15 cellular contexts compared by ENCODE assay signal in the genomic region with DNA sequence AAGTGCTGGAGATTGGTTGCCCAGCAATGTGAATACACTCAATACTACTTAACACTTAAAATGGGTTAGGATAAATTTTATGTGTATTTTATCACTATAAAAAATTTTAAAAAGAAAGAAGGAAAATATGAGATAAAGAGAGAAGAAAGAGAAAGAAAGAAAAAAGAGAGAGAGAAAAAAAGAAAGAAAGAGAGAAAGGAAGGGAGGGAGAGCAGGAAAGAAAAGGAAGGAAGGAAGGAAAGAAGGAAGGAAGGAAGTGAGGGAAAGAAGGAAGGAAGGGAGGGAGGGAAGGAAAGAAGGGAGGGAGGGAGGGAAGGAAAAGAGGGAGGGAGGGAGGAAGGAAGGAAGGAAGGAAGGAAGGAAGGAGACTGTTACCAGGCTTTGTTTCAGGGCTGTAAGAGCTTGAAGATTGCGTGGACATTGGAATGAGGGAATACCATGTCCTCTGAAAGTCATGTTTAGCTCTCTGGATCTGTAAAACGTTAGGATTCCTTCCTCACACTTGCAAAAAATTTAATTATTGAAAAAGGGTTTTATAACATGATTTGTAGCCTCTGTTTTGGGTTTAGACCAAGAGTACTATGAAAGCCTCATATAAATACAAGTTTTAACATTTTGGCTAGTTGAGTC.
DNase-seq lines count a peak whose midpoint lies in the region; ATAC-seq, FAIRE-seq and TF ChIP-seq lines count a peak whose summit lies in the region.
"Had no signal": no experiment of that assay in that cellular context is flagged by ENCODE, and none has a peak within 500 bp of the region (broad histone marks: within the 10 kb centered on the region; RNA-seq: fewer than 3 reads in every experiment).

No MANE protein-coding gene starts in this region.

- H2BK120ac ChIP-seq in H9 (ENCODE audit: low read depth, low read length, poor library complexity, severe bottlenecking), result no peak overlapping the region

- H4K91ac ChIP-seq in H9 (ENCODE audit: insufficient read length, low read depth, low read length), result no peak overlapping the region

- intact Hi-C loops in esophagus muscularis mucosa (cut with DNase I), result no loop called here

- H2BK20ac ChIP-seq in H9 (ENCODE audit: low read depth, low read length, poor library complexity, severe bottlenecking), result peak overlapping the region; percentile 15

- H3K36me3 ChIP-seq in RWPE2 (ENCODE audit: low read depth) (no peaks in the 10 kb centered on the region), esophagus muscularis mucosa (no peaks in the 10 kb centered on the region)

- no peak overlapping the region for H2AK5ac ChIP-seq in H9 (ENCODE audit: insufficient read length, low read length)

- H3K27me3 Mint-ChIP-seq in H9 (ENCODE audit: low read depth), result peaks cover 3% of the 10 kb centered on the region; the same call in 1 of the 2 replicates

- TF ChIP-seq EP300 in A549 (IDR thresholded peaks at IDR 0.05) (no peak), esophagus muscularis mucosa (IDR thresholded peaks at IDR 0.05) (no peak)

- H2BK12ac ChIP-seq in H9 (ENCODE audit: insufficient read length, low read depth, low read length), result no peak overlapping the region

- no peaks in the 10 kb centered on the region for H3K9me3 ChIP-seq in A549
- no peaks in the 10 kb centered on the region for H3K9me3 ChIP-seq in H9 (ENCODE audit: control insufficient read depth, low read depth, low read length)
- H3K9me3 ChIP-seq in RWPE2 (ENCODE audit: severe bottlenecking), result no peaks in the 10 kb centered on the region
- H3K9me3 ChIP-seq in esophagus muscularis mucosa, result no peaks in the 10 kb centered on the region

- no peaks in the 10 kb centered on the region for H3K79me1 ChIP-seq in H9 (ENCODE audit: insufficient read depth, low read depth, low read length, poor library complexity, severe bottlenecking)

- TF ChIP-seq POLR2A in A549 (IDR thresholded peaks at IDR 0.05; ENCODE audit: low read length), result no peak
- TF ChIP-seq POLR2A in esophagus muscularis mucosa (IDR thresholded peaks at IDR 0.05; ENCODE audit: low read depth), result no peak

- H2BK5ac ChIP-seq in H9 (ENCODE audit: insufficient read length, low read length), result no peak overlapping the region

- POLR2A ChIA-PET in A549 (lab: Yijun Ruan, JAX), result no interaction called here

- H3K4me1 ChIP-seq in A549 (peaks cover 10% of the 10 kb centered on the region), H9 (ENCODE audit: insufficient read depth, low read length) (no peaks in the 10 kb centered on the region), RWPE2 (ENCODE audit: insufficient read depth, poor library complexity, severe bottlenecking) (peaks cover 16% of the 10 kb centered on the region), esophagus muscularis mucosa (no peaks in the 10 kb centered on the region)

- H3K9me3 Mint-ChIP-seq in H9, result no peaks in the 10 kb centered on the region; a peak in 1 of 5 replicates

- FAIRE-seq in A549 (lab: Jason Lieb, UNC), result no peak
- FAIRE-seq: A204.1 had no signal

- H3K4me3 ChIP-seq in A549, result no peak overlapping the region
- no peak overlapping the region for H3K4me3 ChIP-seq in RWPE2 (ENCODE audit: severe bottlenecking)
- H3K4me3 ChIP-seq in esophagus muscularis mucosa, result no peak overlapping the region

- H2BK15ac ChIP-seq in H9 (ENCODE audit: low read depth, low read length), result no peak overlapping the region

- no peak overlapping the region for H3K14ac ChIP-seq in H9 (ENCODE audit: insufficient read depth, low read length)

- H4K20me1 ChIP-seq in H9 (ENCODE audit: control insufficient read depth, insufficient read depth, insufficient read length), result no peaks in the 10 kb centered on the region

- H2AFZ ChIP-seq in H9 (ENCODE audit: low read length), result no peak overlapping the region

- no peak overlapping the region for H3K18ac ChIP-seq in H9 (ENCODE audit: insufficient read length, low read depth, low read length)

- H3K4me3 Mint-ChIP-seq in H9, result no peak overlapping the region
- H3K4me3 Mint-ChIP-seq: CD8-positive, alpha-beta memory T cell had no signal

- H3K23me2 ChIP-seq in H9 (ENCODE audit: insufficient read length, low read depth, low read length, poor library complexity, severe bottlenecking), result no peaks in the 10 kb centered on the region

- peak overlapping the region; percentile 57 for H3K4me2 ChIP-seq in A549
- no peak overlapping the region for H3K4me2 ChIP-seq in H9 (ENCODE audit: insufficient read depth, insufficient read length, low read length)

- H4K5ac ChIP-seq in H9 (ENCODE audit: insufficient read length, low read depth, low read length), result no peak overlapping the region

- no peak overlapping the region for H3K4ac ChIP-seq in H9 (ENCODE audit: low read depth, low read length)

- no peak for ATAC-seq in A549
- no peak for ATAC-seq in RWPE2 (ENCODE audit: low read depth)
- ATAC-seq in GM21576 (IDR thresholded peaks at IDR 0.05; ENCODE audit: unreplicated experiment), result no peak

- no peak overlapping the region for H4K8ac ChIP-seq in H9 (replicated peaks; ENCODE audit: insufficient read length, low read depth, low read length)

- TF ChIP-seq CTCF in A549 (IDR thresholded peaks at IDR 0.05) (no peak), H9 (conservative IDR thresholded peaks at IDR 0.05) (no peak), RWPE2 (IDR thresholded peaks at IDR 0.05; ENCODE audit: poor library complexity, severe bottlenecking) (no peak), esophagus muscularis mucosa (IDR thresholded peaks at IDR 0.05) (no peak)

- 14% methylated on average over 2 of the region's 2 CpGs for WGBS in A549 (ENCODE audit: missing lambda C conversion rate)
- WGBS in H9 (ENCODE audit: extremely low coverage, insufficient read length, low lambda C conversion rate), result no CpG with 5 or more reads among the region's 2 CpGs
- WGBS in esophagus muscularis mucosa, result 34% methylated on average over 2 of the region's 2 CpGs

- no peak for TF ChIP-seq RAD21 in A549 (conservative IDR thresholded peaks at IDR 0.05 in 1 of 2, IDR thresholded peaks at IDR 0.05 in 1 of 2)

- CTCF ChIA-PET in A549 (lab: Yijun Ruan, JAX), result interaction anchor here (0.6 kb wide), 1 partner anchor 33 kb away, joined by 3 read pairs; no protein-coding TSS in a partner anchor

- DNase-seq in A549 (ENCODE audit: low read depth in 1 of 2, low spot score in 1 of 2) (no peak), H9 (no peak), RWPE2 (ENCODE audit: low spot score) (no peak), esophagus muscularis mucosa (ENCODE audit: extremely low spot score) (peak; percentile 10), UCSD-AML1 (lab: John Stamatoyannopoulos, UW; ENCODE audit: unreplicated experiment) (no peak), HCEC 1CT (no peak)
- DNase-seq in activated CD4-positive, alpha-beta T cell treated with anti-CD3 and anti-CD28 coated beads, Interleukin-2, amount 50 U/mL, for 48 hours, result no peak
- DNase-seq: C1 segment of cervical spinal cord; CD8-positive, alpha-beta memory T cell; DMS79; NCI-H1105; NCI-H2171 treated with DMSO at 0.1 percent for 48 hours; NCI-H446 had no signal

- no peak overlapping the region for H3K23ac ChIP-seq in H9 (ENCODE audit: insufficient read length, low read depth, low read length)

- H3T11ph ChIP-seq in H9 (ENCODE audit: low read length), result no peak overlapping the region

- H3K36me3 Mint-ChIP-seq in H9 (ENCODE audit: insufficient read depth in 1 of 3, low read depth in 3 of 3), result peaks cover 0 to 2% (median 0%) of the 10 kb centered on the region in 3 experiments; a peak in 1 of 7 replicates

- H3K27ac ChIP-seq in A549 (no peak overlapping the region), H9 (ENCODE audit: insufficient read length, low read depth, low read length) (no peak overlapping the region), RWPE2 (ENCODE audit: poor library complexity, severe bottlenecking) (peak overlapping the region; percentile 16), esophagus muscularis mucosa (replicated peaks in 1 of 4) (no peak overlapping the region)

- H3K79me2 ChIP-seq in H9 (ENCODE audit: insufficient read depth, low read length), result no peaks in the 10 kb centered on the region

- no peak overlapping the region for H3K27ac Mint-ChIP-seq in H9
- H3K27ac Mint-ChIP-seq: CD8-positive, alpha-beta memory T cell had no signal

- H3K56ac ChIP-seq in H9 (ENCODE audit: insufficient read length, low read depth, low read length), result no peak overlapping the region

- H3K9ac ChIP-seq in H9 (ENCODE audit: extremely low read depth, insufficient read length, low read length), result no peak overlapping the region

- H3K27me3 ChIP-seq in H9 (ENCODE audit: insufficient read depth, low read length) (no peaks in the 10 kb centered on the region), RWPE2 (ENCODE audit: insufficient read depth, poor library complexity, severe bottlenecking) (no peaks in the 10 kb centered on the region), esophagus muscularis mucosa (no peaks in the 10 kb centered on the region)

- no peaks in the 10 kb centered on the region for H3K4me1 Mint-ChIP-seq in H9

TF ChIP-seq in A549, 52 proteins besides CTCF, POLR2A, EP300 and RAD21 (continues in another document):
- no peak for TF ChIP-seq NR3C1 (IDR thresholded peaks at IDR 0.05)
- TF ChIP-seq HEYL (CRISPR knock-in tag; IDR thresholded peaks at IDR 0.05), result no peak
- no peak for TF ChIP-seq CHD2 (IDR thresholded peaks at IDR 0.05; ENCODE audit: low read length, partially characterized antibody)
- TF ChIP-seq BHLHE40 (IDR thresholded peaks at IDR 0.05; ENCODE audit: low read depth, low read length), result no peak
- TF ChIP-seq RFX5 (IDR thresholded peaks at IDR 0.05), result no peak
- TF ChIP-seq NFE2L2 (conservative IDR thresholded peaks at IDR 0.05; ENCODE audit: low read length), result no peak
- TF ChIP-seq, protein P1, sequence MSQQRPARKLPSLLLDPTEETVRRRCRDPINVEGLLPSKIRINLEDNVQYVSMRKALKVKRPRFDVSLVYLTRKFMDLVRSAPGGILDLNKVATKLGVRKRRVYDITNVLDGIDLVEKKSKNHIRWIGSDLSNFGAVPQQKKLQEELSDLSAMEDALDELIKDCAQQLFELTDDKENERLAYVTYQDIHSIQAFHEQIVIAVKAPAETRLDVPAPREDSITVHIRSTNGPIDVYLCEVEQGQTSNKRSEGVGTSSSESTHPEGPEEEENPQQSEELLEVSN (IDR thresholded peaks at IDR 0.05; ENCODE audit: borderline replicate concordance, low read depth), result no peak
- TF ChIP-seq CBX2 (IDR thresholded peaks at IDR 0.05; ENCODE audit: borderline replicate concordance, low read depth), result no peak
- no peak for TF ChIP-seq EHF (CRISPR knock-in tag; IDR thresholded peaks at IDR 0.05)
- no peak for TF ChIP-seq MAFK (IDR thresholded peaks at IDR 0.05; ENCODE audit: partially characterized antibody)
- no peak for TF ChIP-seq JUNB (IDR thresholded peaks at IDR 0.05)
- TF ChIP-seq, protein P2, sequence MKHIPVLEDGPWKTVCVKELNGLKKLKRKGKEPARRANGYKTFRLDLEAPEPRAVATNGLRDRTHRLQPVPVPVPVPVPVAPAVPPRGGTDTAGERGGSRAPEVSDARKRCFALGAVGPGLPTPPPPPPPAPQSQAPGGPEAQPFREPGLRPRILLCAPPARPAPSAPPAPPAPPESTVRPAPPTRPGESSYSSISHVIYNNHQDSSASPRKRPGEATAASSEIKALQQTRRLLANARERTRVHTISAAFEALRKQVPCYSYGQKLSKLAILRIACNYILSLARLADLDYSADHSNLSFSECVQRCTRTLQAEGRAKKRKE (CRISPR knock-in tag; IDR thresholded peaks at IDR 0.05; ENCODE audit: low read depth), result no peak
- no peak for TF ChIP-seq FOSL2 (IDR thresholded peaks at IDR 0.05)
- TF ChIP-seq FOSL2 (CRISPR knock-in tag; IDR thresholded peaks at IDR 0.05), result no peak
